ENCODE assay signal across 20 cellular contexts in the genomic region with DNA sequence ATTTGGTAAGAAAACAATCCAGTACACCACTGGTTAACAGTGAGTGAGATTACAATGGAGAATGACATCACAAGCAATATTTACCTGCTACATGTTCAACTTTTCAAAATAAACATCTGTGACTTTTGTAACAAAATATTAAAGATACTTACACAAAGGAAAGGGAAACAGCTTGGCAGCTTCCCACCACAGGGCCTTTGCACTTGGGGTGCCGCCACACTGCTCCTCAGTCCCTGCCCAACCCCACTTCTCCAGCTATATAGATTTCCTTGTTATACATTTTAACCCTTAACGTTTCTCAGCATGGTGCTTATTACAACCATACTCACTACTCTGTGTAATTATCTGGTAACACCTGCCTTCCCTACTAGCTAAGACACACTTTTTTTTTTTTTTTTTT.
"Had no signal": no experiment of that assay in that cellular context is flagged by ENCODE, and none has a peak within 500 bp of the region (broad histone marks: within the 10 kb centered on the region; RNA-seq: fewer than 3 reads in every experiment).

No MANE protein-coding gene starts in this region.

- H3K4me3 Mint-ChIP-seq: endodermal cell; natural killer cell; stimulated activated naive CD8-positive, alpha-beta T cell treated with anti-CD3 and anti-CD28 coated beads, Interleukin-15, amount 100 ng/mL, for 72 hours had no signal

- H3K36me3 Mint-ChIP-seq: natural killer cell had no signal

- H3K4me3 ChIP-seq: dorsolateral prefrontal cortex, gastrocnemius medialis, lower lobe of right lung, right lobe of liver, suprapubic skin, transverse colon had no signal

- DNase-seq: dorsolateral prefrontal cortex; effector CD4-positive, alpha-beta T cell; endodermal cell; foreskin fibroblast; gastrocnemius medialis; left ventricle myocardium superior; lower lobe of right lung; natural killer cell; occipital lobe; small intestine; stimulated activated CD4-positive, alpha-beta T cell treated with anti-CD3 and anti-CD28 coated beads, Interleukin-15, amount 100 ng/mL, for 24 hours; stimulated activated CD4-positive, alpha-beta T cell treated with anti-CD3 and anti-CD28 coated beads, Interleukin-2, amount 100 ng/mL, for 48 hours; stimulated activated naive CD4-positive, alpha-beta T cell; stimulated activated naive CD8-positive, alpha-beta T cell treated with anti-CD3 and anti-CD28 coated beads, Interleukin-15, amount 100 ng/mL, for 72 hours; transverse colon had no signal

- H3K9me3 ChIP-seq: gastrocnemius medialis, lower lobe of right lung, right lobe of liver, suprapubic skin, transverse colon had no signal

- H3K27ac Mint-ChIP-seq: endodermal cell; progenitor cell of endocrine pancreas; stimulated activated naive CD8-positive, alpha-beta T cell treated with anti-CD3 and anti-CD28 coated beads, Interleukin-15, amount 100 ng/mL, for 72 hours had no signal

- H3K27me3 ChIP-seq: dorsolateral prefrontal cortex, gastrocnemius medialis, right lobe of liver, suprapubic skin, transverse colon had no signal

- H3K27me3 Mint-ChIP-seq: progenitor cell of endocrine pancreas; stimulated activated naive CD8-positive, alpha-beta T cell treated with anti-CD3 and anti-CD28 coated beads, Interleukin-15, amount 100 ng/mL, for 72 hours had no signal

- H3K9me3 Mint-ChIP-seq: endodermal cell; natural killer cell; stimulated activated naive CD8-positive, alpha-beta T cell treated with anti-CD3 and anti-CD28 coated beads, Interleukin-15, amount 100 ng/mL, for 72 hours had no signal

- H3K36me3 ChIP-seq: gastrocnemius medialis, lower lobe of right lung, right lobe of liver, suprapubic skin, transverse colon had no signal

- H3K27ac ChIP-seq: dorsolateral prefrontal cortex, epithelial cell of prostate, gastrocnemius medialis, lower lobe of right lung, parathyroid adenoma, right lobe of liver, suprapubic skin, transverse colon had no signal
